Comparison of ENCODE assay signal across 18 cellular contexts in the genomic region with DNA sequence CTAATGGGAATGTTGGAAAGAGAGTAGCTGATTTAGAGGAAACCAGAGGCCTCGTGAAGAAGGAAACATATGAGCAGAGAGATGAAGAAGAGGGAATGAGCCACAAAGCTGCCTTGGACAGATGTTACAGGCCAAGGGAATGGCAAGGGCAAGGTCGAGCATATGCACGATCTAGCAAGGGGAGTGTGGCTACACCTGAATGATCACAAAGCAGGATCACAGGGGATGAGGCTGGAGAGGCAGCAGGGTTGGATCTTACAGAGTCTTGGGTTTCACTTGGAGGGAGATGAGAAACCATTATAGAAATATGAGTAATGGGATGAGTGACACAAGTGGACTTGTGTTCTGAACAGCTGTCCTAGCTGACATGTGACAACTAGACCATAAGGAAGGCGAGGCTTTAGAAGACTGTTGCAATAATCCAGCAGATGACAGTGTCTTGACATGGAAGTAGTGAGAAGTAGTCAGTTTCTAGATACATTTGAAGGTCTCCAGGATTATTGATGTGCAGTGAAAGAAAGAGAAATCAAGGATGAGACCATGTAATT. TPM values are rescaled to one million over a fixed set of nuclear protein-coding genes. Genes with fewer than 3 reads are reported as not detected.
DNase-seq lines count a peak whose midpoint lies in the region; ATAC-seq and TF ChIP-seq lines count a peak whose summit lies in the region.
"Had no signal": no experiment of that assay in that cellular context is flagged by ENCODE, and none has a peak within 500 bp of the region (broad histone marks: within the 10 kb centered on the region; RNA-seq: fewer than 3 reads in every experiment).

No MANE protein-coding gene starts in this region.

- ATAC-seq in GM23338, result no peak
- peak; percentile 35 for ATAC-seq in foreskin keratinocyte
- peak; percentile 42 to 86 (median 62) for ATAC-seq in psoas muscle
- ATAC-seq in HG02981 (IDR thresholded peaks at IDR 0.05; ENCODE audit: unreplicated experiment), result no peak
- ATAC-seq: Panc1, Right ventricle myocardium inferior had no signal

- H3K9me3 Mint-ChIP-seq in GM23338, result peaks cover 4% of the 10 kb centered on the region; the same call in 1 of the 3 replicates
- H3K9me3 Mint-ChIP-seq: CD4-positive, alpha-beta T cell had no signal

- peaks cover 5% of the 10 kb centered on the region for H3K4me1 Mint-ChIP-seq in GM23338

- no peaks in the 10 kb centered on the region for H3K36me3 ChIP-seq in GM23338 (ENCODE audit: insufficient read depth)
- no peaks in the 10 kb centered on the region for H3K36me3 ChIP-seq in psoas muscle (ENCODE audit: insufficient read depth in 1 of 2, low read depth in 1 of 2)

- H3K4me2 ChIP-seq in GM23338, result no peak overlapping the region

- TF ChIP-seq CTCF in GM23338 (conservative IDR thresholded peaks at IDR 0.05; ENCODE audit: low read depth in 2 of 2) (no peak), foreskin keratinocyte (conservative IDR thresholded peaks at IDR 0.05) (no peak), psoas muscle (IDR thresholded peaks at IDR 0.05) (no peak)

- H3K27ac ChIP-seq in GM23338 (ENCODE audit: low read depth), result no peak overlapping the region
- H3K27ac ChIP-seq in foreskin keratinocyte, result no peak overlapping the region
- H3K27ac ChIP-seq in psoas muscle, result no peak overlapping the region
- H3K27ac ChIP-seq: SK-N-MC had no signal

- H2AFZ ChIP-seq in GM23338, result 0 out of 2 replicates have a peak overlapping the region, but pooled peaks have one; percentile 56

- no peak overlapping the region for H3K27ac Mint-ChIP-seq in GM23338
- H3K27ac Mint-ChIP-seq: CD4-positive, alpha-beta T cell had no signal

- WGBS in psoas muscle, 3 donors, result 57 to 62% (median 58%) methylated on average over 4 of the region's 4 CpGs

- H3F3A ChIP-seq in GM23338 (replicated peaks; ENCODE audit: low read depth), result no peaks in the 10 kb centered on the region

- H3K9me3 ChIP-seq in psoas muscle, result no peaks in the 10 kb centered on the region

- H3K4me1 ChIP-seq in GM23338 (ENCODE audit: insufficient read depth) (peaks cover 8% of the 10 kb centered on the region; the same call in 1 of the 2 replicates), foreskin keratinocyte (no peaks in the 10 kb centered on the region), psoas muscle (no peaks in the 10 kb centered on the region)

- H3K36me3 Mint-ChIP-seq in GM23338 (ENCODE audit: low read depth), result no peaks in the 10 kb centered on the region; the same call in 2 of the 3 replicates

- intact Hi-C loops in psoas muscle (cut with DNase I), result no loop called here

- H3K27me3 ChIP-seq in GM23338 (ENCODE audit: insufficient read depth), result no peaks in the 10 kb centered on the region
- no peaks in the 10 kb centered on the region for H3K27me3 ChIP-seq in foreskin keratinocyte
- no peaks in the 10 kb centered on the region for H3K27me3 ChIP-seq in psoas muscle (ENCODE audit: insufficient read depth in 3 of 3, low read length in 2 of 3)

- H3K4me3 Mint-ChIP-seq in GM23338, result no peak overlapping the region
- H3K4me3 Mint-ChIP-seq: CD4-positive, alpha-beta T cell had no signal

- no peaks in the 10 kb centered on the region for H3K79me2 ChIP-seq in GM23338 (replicated peaks; ENCODE audit: insufficient read depth)

- peaks cover 2% of the 10 kb centered on the region for H3K27me3 Mint-ChIP-seq in GM23338 (ENCODE audit: insufficient read depth, low read depth, poor library complexity)
- H3K27me3 Mint-ChIP-seq: CD4-positive, alpha-beta T cell had no signal

- DNase-seq in GM23338 (ENCODE audit: low spot score) (no peak), NCI-H524 treated with DMSO at 0.1 percent for 48 hours (lab: John Stamatoyannopoulos, UW) (peak; percentile 90), foreskin keratinocyte (no peak), psoas muscle (no peak), NCI-H187 treated with DMSO at 0.1 percent for 48 hours (lab: John Stamatoyannopoulos, UW) (no peak), epidermal melanocyte (ENCODE audit: insufficient read length, low spot score) (no peak)
- DNase-seq: Calu3; CD4-positive, alpha-beta T cell; DND-41; HCEC 1CT; NCI-H1092 treated with DMSO at 0.1 percent for 48 hours; NCI-H1694 treated with DMSO at 0.1 percent for 48 hours; NCI-H446 treated with DMSO at 0.1 percent for 48 hours had no signal

- H3K9me2 ChIP-seq in GM23338 (ENCODE audit: insufficient read depth), result peaks cover 3% of the 10 kb centered on the region; the same call in 1 of the 2 replicates

- H4K20me1 ChIP-seq in GM23338 (replicated peaks; ENCODE audit: insufficient read depth), result no peaks in the 10 kb centered on the region

- H3K4me3 ChIP-seq in GM23338 (no peak overlapping the region), psoas muscle (no peak overlapping the region)
- H3K4me3 ChIP-seq: SK-N-MC had no signal

TF ChIP-seq in GM23338, 12 proteins besides CTCF, POLR2A, EP300 and RAD21:
- TF ChIP-seq POLR2AphosphoS5 (IDR thresholded peaks at IDR 0.05; ENCODE audit: low read depth), result no peak
- TF ChIP-seq EZH2phosphoT487 (IDR thresholded peaks at IDR 0.05; ENCODE audit: unreplicated experiment), result no peak
- TF ChIP-seq, protein P1, sequence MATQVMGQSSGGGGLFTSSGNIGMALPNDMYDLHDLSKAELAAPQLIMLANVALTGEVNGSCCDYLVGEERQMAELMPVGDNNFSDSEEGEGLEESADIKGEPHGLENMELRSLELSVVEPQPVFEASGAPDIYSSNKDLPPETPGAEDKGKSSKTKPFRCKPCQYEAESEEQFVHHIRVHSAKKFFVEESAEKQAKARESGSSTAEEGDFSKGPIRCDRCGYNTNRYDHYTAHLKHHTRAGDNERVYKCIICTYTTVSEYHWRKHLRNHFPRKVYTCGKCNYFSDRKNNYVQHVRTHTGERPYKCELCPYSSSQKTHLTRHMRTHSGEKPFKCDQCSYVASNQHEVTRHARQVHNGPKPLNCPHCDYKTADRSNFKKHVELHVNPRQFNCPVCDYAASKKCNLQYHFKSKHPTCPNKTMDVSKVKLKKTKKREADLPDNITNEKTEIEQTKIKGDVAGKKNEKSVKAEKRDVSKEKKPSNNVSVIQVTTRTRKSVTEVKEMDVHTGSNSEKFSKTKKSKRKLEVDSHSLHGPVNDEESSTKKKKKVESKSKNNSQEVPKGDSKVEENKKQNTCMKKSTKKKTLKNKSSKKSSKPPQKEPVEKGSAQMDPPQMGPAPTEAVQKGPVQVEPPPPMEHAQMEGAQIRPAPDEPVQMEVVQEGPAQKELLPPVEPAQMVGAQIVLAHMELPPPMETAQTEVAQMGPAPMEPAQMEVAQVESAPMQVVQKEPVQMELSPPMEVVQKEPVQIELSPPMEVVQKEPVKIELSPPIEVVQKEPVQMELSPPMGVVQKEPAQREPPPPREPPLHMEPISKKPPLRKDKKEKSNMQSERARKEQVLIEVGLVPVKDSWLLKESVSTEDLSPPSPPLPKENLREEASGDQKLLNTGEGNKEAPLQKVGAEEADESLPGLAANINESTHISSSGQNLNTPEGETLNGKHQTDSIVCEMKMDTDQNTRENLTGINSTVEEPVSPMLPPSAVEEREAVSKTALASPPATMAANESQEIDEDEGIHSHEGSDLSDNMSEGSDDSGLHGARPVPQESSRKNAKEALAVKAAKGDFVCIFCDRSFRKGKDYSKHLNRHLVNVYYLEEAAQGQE (IDR thresholded peaks at IDR 0.05; ENCODE audit: unreplicated experiment), result no peak
- no peak for TF ChIP-seq NANOG (IDR thresholded peaks at IDR 0.05; ENCODE audit: borderline replicate concordance)

RNA-seq across cellular contexts. Expression of a gene that starts 58.7 kb away (rescaled TPM):
- 2.8 and 5.3 TPM in 2 replicates for total RNA-seq in GM23338 (2014; rRNA removed; shearing (Covaris generic))
- 5.2 and 5.6 TPM in 2 replicates for polyA plus RNA-seq in GM23338 (2016; fragmentation: Nextera tagmentation; extraction: Ambion mirVana)
- total RNA-seq in foreskin keratinocyte, result 0.56 and 0.65 TPM in 2 replicates
- 0.10 and 0.26 TPM in 2 replicates for polyA plus RNA-seq in foreskin keratinocyte
- total RNA-seq in psoas muscle, result 1 to 10 TPM; 1.9 to 3.0 (median 2.0) TPM
- polyA plus RNA-seq in psoas muscle, result 1 to 10 TPM; 2.5 to 4.2 (median 2.8) TPM
- total RNA-seq: HT1080 had no signal

Comparison
In these comparisons a context has a peak if more than half of its experiments do, and no peak if none do; other contexts are left out.
1. ATAC-seq: peak in foreskin keratinocyte (single experiment) and psoas muscle (4 of 4); none in GM23338 (single experiment) and HG02981 (single experiment).